ENCODE assay signal across 23 cellular contexts in genomic region chr4:142901166-142901662, GRCh38. TPM values are rescaled to one million over a fixed set of nuclear protein-coding genes. Genes with fewer than 3 reads are reported as not detected.
DNase-seq lines count a peak whose midpoint lies in the region; ATAC-seq and TF ChIP-seq lines count a peak whose summit lies in the region.
"Had no signal": no experiment of that assay in that cellular context is flagged by ENCODE, and none has a peak within 500 bp of the region (broad histone marks: within the 10 kb centered on the region; RNA-seq: fewer than 3 reads in every experiment).

No MANE protein-coding gene starts in this region.

- DNase-seq in NCI-H82 (lab: John Stamatoyannopoulos, UW) = peak; percentile 2
- DNase-seq in NCI-H82 treated with DMSO at 0.1 percent for 48 hours (lab: John Stamatoyannopoulos, UW; ENCODE audit: unreplicated experiment) = no peak
- DNase-seq in MG63 = peak; percentile 3
- DNase-seq in fibroblast of lung (ENCODE audit: low read depth in 2 of 2) = peak; percentile 29 to 34
- peak; percentile 20 for DNase-seq in stromal cell of bone marrow (ENCODE audit: low read depth)
- no peak for DNase-seq in NCI-H187 treated with DMSO at 0.1 percent for 48 hours (lab: John Stamatoyannopoulos, UW)
- no peak for DNase-seq in stimulated activated naive CD4-positive, alpha-beta T cell (lab: John Stamatoyannopoulos, UW)
- DNase-seq: activated CD4-positive, CD25-positive, alpha-beta regulatory T cell treated with anti-CD3 and anti-CD28 coated beads, Interleukin-2, amount 50 U/mL, for 72 hours; DMS79; effector CD8-positive, alpha-beta T cell; GOT3; hypothalamus; KG1; mesendoderm; natural killer cell; NCI-H1092 treated with DMSO at 0.1 percent for 48 hours; NCI-H2107; stimulated activated CD4-positive, alpha-beta T cell treated with anti-CD3 and anti-CD28 coated beads, Interleukin-4, amount 100 ng/mL, for 4 hours; T1000 had no signal

- no peak for ATAC-seq in GM19324 (IDR thresholded peaks at IDR 0.05; ENCODE audit: low FRiP score, unreplicated experiment)
- ATAC-seq: A549, natural killer cell had no signal

- no peak overlapping the region for H2AFZ ChIP-seq in fibroblast of lung (ENCODE audit: low read length)

- H3K27ac ChIP-seq in fibroblast of lung (ENCODE audit: insufficient read depth, low read length) = no peak overlapping the region
- H3K27ac ChIP-seq: A549, SK-N-MC, skin epidermis had no signal

- no peak overlapping the region for H3K4me3 ChIP-seq in MG63
- no peak overlapping the region for H3K4me3 ChIP-seq in fibroblast of lung (replicated peaks in 1 of 4; ENCODE audit: control extremely low read depth in 1 of 4, insufficient read depth in 1 of 4, low read depth in 3 of 4, low read length in 4 of 4)
- H3K4me3 ChIP-seq: A549, SK-N-MC, skin epidermis had no signal

- H3K9me3 ChIP-seq in MG63 (peaks cover 3% of the 10 kb centered on the region; the same call in 1 of the 2 replicates), fibroblast of lung (ENCODE audit: control insufficient read depth, insufficient read depth, low read depth, low read length) (no peaks in the 10 kb centered on the region)

- no peak overlapping the region for H3K9ac ChIP-seq in fibroblast of lung (ENCODE audit: insufficient read depth, low read length)

- TF ChIP-seq CTCF in fibroblast of lung (conservative IDR thresholded peaks at IDR 0.05 in 1 of 2, IDR thresholded peaks at IDR 0.05 in 1 of 2; ENCODE audit: low read depth in 1 of 2, low read length in 2 of 2) = no peak

- H3K79me2 ChIP-seq in fibroblast of lung (ENCODE audit: control insufficient read depth, insufficient read depth, low read length) = no peaks in the 10 kb centered on the region

- H3K36me3 ChIP-seq in MG63 (no peaks in the 10 kb centered on the region), fibroblast of lung (ENCODE audit: control insufficient read depth, insufficient read depth, low read length) (no peaks in the 10 kb centered on the region)

- H3K27me3 ChIP-seq in MG63 (no peaks in the 10 kb centered on the region), fibroblast of lung (ENCODE audit: control insufficient read depth, insufficient read depth, low read length) (no peaks in the 10 kb centered on the region)

- no peak overlapping the region for H3K4me2 ChIP-seq in fibroblast of lung (ENCODE audit: extremely low read depth, insufficient read depth, low read length)
- H3K4me2 ChIP-seq: A549 had no signal

- H3K4me1 ChIP-seq in fibroblast of lung (ENCODE audit: control insufficient read depth, extremely low read depth, insufficient read depth, low read length) = no peaks in the 10 kb centered on the region
- H3K4me1 ChIP-seq: A549 had no signal

- no peaks in the 10 kb centered on the region for H4K20me1 ChIP-seq in fibroblast of lung (ENCODE audit: control insufficient read depth, extremely low read depth, insufficient read depth, low read length)

RNA-seq across cellular contexts. Expression of gene INPP4B, which starts 55.1 kb away (rescaled TPM):
- total RNA-seq in MG63 (2014; rRNA removed; shearing (Covaris generic); ENCODE audit: low replicate concordance) = 4.0 and 8.8 TPM in 2 replicates
- total RNA-seq in fibroblast of lung = 9.2 and 19.7 TPM in 2 replicates
- 6.8 and 22.2 TPM in 2 replicates for polyA plus RNA-seq in fibroblast of lung
- polyA plus RNA-seq in fibroblast of lung (2012) = 4.1 and 12.9 TPM in 2 replicates
- polyA minus RNA-seq in fibroblast of lung (ENCODE audit: low replicate concordance) = 5.3 and 18.8 TPM in 2 replicates

Comparison
In these comparisons a context has a peak if more than half of its experiments do, and no peak if none do; other contexts are left out.
1. DNase-seq: peak in NCI-H82 (single experiment), MG63 (single experiment), fibroblast of lung (2 of 2) and stromal cell of bone marrow (single experiment); none in NCI-H82 treated with DMSO at 0.1 percent for 48 hours (single experiment), NCI-H187 treated with DMSO at 0.1 percent for 48 hours (single experiment) and stimulated activated naive CD4-positive, alpha-beta T cell (0 of 6).